10 cellular contexts compared by ENCODE assay signal in the genomic region with DNA sequence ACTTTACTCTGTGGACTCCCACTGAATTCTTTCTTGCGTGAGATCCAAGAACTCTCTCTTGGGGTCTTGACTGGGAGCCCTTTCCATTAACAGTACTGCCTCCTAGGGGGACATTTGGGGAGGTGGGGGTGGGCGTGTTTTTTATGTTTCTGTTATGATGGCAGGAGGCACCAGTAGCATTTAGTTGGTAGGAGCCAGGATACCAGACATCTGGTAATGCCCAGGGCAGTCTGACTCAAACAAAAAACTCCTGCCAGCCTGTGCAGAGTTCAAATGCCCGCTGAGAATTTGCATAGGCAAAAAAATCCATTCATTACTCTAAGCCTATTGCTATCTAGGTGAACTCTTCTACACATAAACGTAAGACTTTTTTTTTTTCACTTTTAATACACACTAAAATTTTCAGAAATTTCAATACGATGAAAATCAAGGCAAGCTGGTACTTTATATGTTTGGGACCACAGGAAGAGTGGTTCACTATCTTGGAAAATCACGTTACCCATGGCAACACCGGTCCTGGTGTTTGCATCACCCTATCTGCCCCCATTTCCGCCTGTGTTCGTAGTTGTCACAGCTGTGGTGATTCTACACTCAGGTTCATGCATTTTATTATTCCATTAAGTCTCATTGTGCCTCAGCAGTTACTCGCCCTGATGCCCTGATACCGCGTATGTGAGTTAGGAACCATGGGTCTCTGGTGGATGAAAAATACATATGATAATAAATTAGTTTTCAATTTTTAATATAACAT.
DNase-seq lines count a peak whose midpoint lies in the region; ATAC-seq and TF ChIP-seq lines count a peak whose summit lies in the region.
"Had no signal": no experiment of that assay in that cellular context is flagged by ENCODE, and none has a peak within 500 bp of the region (broad histone marks: within the 10 kb centered on the region; RNA-seq: fewer than 3 reads in every experiment).

No MANE protein-coding gene starts in this region.

- H3K27ac Mint-ChIP-seq in activated naive CD8-positive, alpha-beta T cell treated with anti-CD3 and anti-CD28 coated beads, Interleukin-2, amount 10 ng/mL, durations not matched to agents 7 days and 5 days: peak overlapping the region; percentile 34
- H3K27ac Mint-ChIP-seq: dendritic cell treated with granulocyte-macrophage colony-stimulating factor and Interleukin-4, amounts not matched to agents 40 ng/mL and 50 ng/mL, for 4 days had no signal

- H3K4me3 ChIP-seq in SK-N-SH (ENCODE audit: low read depth in 2 of 2, low read length in 1 of 2) (peak overlapping the region in 1 of 2 experiments; percentile 21; a peak in 1 of 4 replicates), skin epidermis (no peak overlapping the region), lower leg skin (ENCODE audit: low read depth, poor library complexity, severe bottlenecking) (no peak overlapping the region)

- no peaks in the 10 kb centered on the region for H3F3A ChIP-seq in SK-N-SH (replicated peaks; ENCODE audit: insufficient read depth)

- no peaks in the 10 kb centered on the region for H3K36me3 ChIP-seq in SK-N-SH (replicated peaks in 1 of 2; ENCODE audit: control insufficient read depth in 1 of 2, insufficient read depth in 2 of 2, low read length in 1 of 2)

- peak overlapping the region; percentile 44; the same call in 1 of the 2 replicates for H2AFZ ChIP-seq in SK-N-SH (ENCODE audit: low read depth)

- intact Hi-C loops in lower leg skin (cut with DNase I; ENCODE audit: low total_unique reads): no loop called here

- H3K4me1 ChIP-seq in SK-N-SH (ENCODE audit: control insufficient read depth in 1 of 2, insufficient read depth in 2 of 2, low read depth in 1 of 2, low read length in 1 of 2): peaks cover 10 to 34% of the 10 kb centered on the region in 2 experiments

- peak; percentile 38 for TF ChIP-seq CTCF in SK-N-SH (IDR thresholded peaks at IDR 0.05)
- TF ChIP-seq CTCF in lower leg skin (IDR thresholded peaks at IDR 0.05): no peak

- H3K36me3 Mint-ChIP-seq in activated naive CD8-positive, alpha-beta T cell treated with anti-CD3 and anti-CD28 coated beads, Interleukin-2, amount 10 ng/mL, durations not matched to agents 7 days and 5 days: no peaks in the 10 kb centered on the region

- H4K20me1 ChIP-seq in SK-N-SH (ENCODE audit: insufficient read depth): no peaks in the 10 kb centered on the region

- H3K9me3 Mint-ChIP-seq in activated naive CD8-positive, alpha-beta T cell treated with anti-CD3 and anti-CD28 coated beads, Interleukin-2, amount 10 ng/mL, durations not matched to agents 7 days and 5 days: peaks cover 6% of the 10 kb centered on the region

- H3K4me2 ChIP-seq in SK-N-SH: peak overlapping the region; percentile 65

- 23% methylated on average over 12 of the region's 12 CpGs for WGBS in SK-N-SH (ENCODE audit: low lambda C conversion rate)
- WGBS in lower leg skin, 2 donors: 65 to 66% methylated on average over 12 of the region's 12 CpGs

- POLR2A ChIA-PET in SK-N-SH (lab: Yijun Ruan, JAX): interaction anchor here (1.0 to 1.7 kb wide), 4 partner anchors 15 to 381 kb away, joined by 3 to 11 read pairs (median 4); no protein-coding TSS in a partner anchor
- POLR2A ChIA-PET in activated naive CD8-positive, alpha-beta T cell treated with anti-CD3 and anti-CD28 coated beads, Interleukin-2, amount 10 ng/mL, durations not matched to agents 7 days and 5 days (lab: Charles Lee): no interaction called here

- no peaks in the 10 kb centered on the region for H3K9me2 ChIP-seq in SK-N-SH

- peaks cover 25% of the 10 kb centered on the region for H3K27me3 Mint-ChIP-seq in activated naive CD8-positive, alpha-beta T cell treated with anti-CD3 and anti-CD28 coated beads, Interleukin-2, amount 10 ng/mL, durations not matched to agents 7 days and 5 days

- no peak for ATAC-seq in activated naive CD8-positive, alpha-beta T cell treated with anti-CD3 and anti-CD28 coated beads, Interleukin-2, amount 10 ng/mL, durations not matched to agents 7 days and 5 days (ENCODE audit: low read depth)
- ATAC-seq in GM18867 (IDR thresholded peaks at IDR 0.05; ENCODE audit: unreplicated experiment) (no peak), HG03097 (IDR thresholded peaks at IDR 0.05; ENCODE audit: low FRiP score, unreplicated experiment) (no peak)

- CTCF ChIA-PET in SK-N-SH (lab: Yijun Ruan, JAX): interaction anchor here (0.6 to 1.8 kb wide), 8 partner anchors 13 to 382 kb away, joined by 3 to 9 read pairs (median 3); no protein-coding TSS in a partner anchor

- H3K9me3 ChIP-seq in SK-N-SH: no peaks in the 10 kb centered on the region

- peak; percentile 59 for TF ChIP-seq RAD21 in SK-N-SH (IDR thresholded peaks at IDR 0.05; ENCODE audit: low read length)

- peak in 1 of 2 experiments; percentile 92; a peak in 2 of 4 replicates for TF ChIP-seq EP300 in SK-N-SH (IDR thresholded peaks at IDR 0.05; ENCODE audit: borderline replicate concordance in 1 of 2, low read depth in 1 of 2, low read length in 1 of 2)

- H3K79me2 ChIP-seq in SK-N-SH (ENCODE audit: insufficient read depth): no peaks in the 10 kb centered on the region

- TF ChIP-seq POLR2A in lower leg skin (IDR thresholded peaks at IDR 0.05): no peak

- H3K27me3 ChIP-seq in SK-N-SH (ENCODE audit: insufficient read depth): no peaks in the 10 kb centered on the region

- H3K9ac ChIP-seq in SK-N-SH: peak overlapping the region; percentile 54

- H3K27ac ChIP-seq in SK-N-SH (ENCODE audit: low read depth in 2 of 2, low read length in 1 of 2): peak overlapping the region; percentile 68 to 100
- H3K27ac ChIP-seq in skin epidermis: peak overlapping the region in 12 of 21 experiments; percentile 4 to 74 (median 58)

- peak; percentile 26 for DNase-seq in activated naive CD4-positive, alpha-beta T cell treated with Interleukin-2 at 50 U/mL for 16 hours
- no peak for DNase-seq in activated naive CD4-positive, alpha-beta T cell treated with anti-CD3 and anti-CD28 coated beads, Interleukin-2, amount 50 U/mL, for 16 hours
- DNase-seq in SK-N-SH (peak; percentile 64), lower leg skin (ENCODE audit: low spot score in 2 of 2) (no peak)
- no peak for DNase-seq in activated naive CD8-positive, alpha-beta T cell treated with anti-CD3 and anti-CD28 coated beads, Interleukin-2, amount 10 ng/mL, durations not matched to agents 7 days and 5 days
- DNase-seq: amygdala had no signal

- H3K4me1 Mint-ChIP-seq in activated naive CD8-positive, alpha-beta T cell treated with anti-CD3 and anti-CD28 coated beads, Interleukin-2, amount 10 ng/mL, durations not matched to agents 7 days and 5 days: no peaks in the 10 kb centered on the region

- H3K4me3 Mint-ChIP-seq in activated naive CD8-positive, alpha-beta T cell treated with anti-CD3 and anti-CD28 coated beads, Interleukin-2, amount 10 ng/mL, durations not matched to agents 7 days and 5 days: no peak overlapping the region
- H3K4me3 Mint-ChIP-seq: dendritic cell treated with granulocyte-macrophage colony-stimulating factor and Interleukin-4, amounts not matched to agents 40 ng/mL and 50 ng/mL, for 4 days had no signal

TF ChIP-seq in SK-N-SH, 30 proteins besides CTCF, POLR2A, EP300 and RAD21 (continues in another document):
- TF ChIP-seq FOSL2 (IDR thresholded peaks at IDR 0.05; ENCODE audit: borderline replicate concordance, low read depth) (peak; percentile 7; the same call in 1 of the 2 replicates), FOXJ3 (CRISPR knock-in tag; IDR thresholded peaks at IDR 0.05) (peak; percentile 71; the same call in 1 of the 2 replicates), MXI1 (IDR thresholded peaks at IDR 0.05; ENCODE audit: low read depth, low read length) (peak; percentile 47; the same call in 1 of the 2 replicates), NFIC (IDR thresholded peaks at IDR 0.05; ENCODE audit: borderline replicate concordance) (no peak), POLR2AphosphoS5 (IDR thresholded peaks at IDR 0.05; ENCODE audit: low read depth, low read length) (no peak), TCF12 (IDR thresholded peaks at IDR 0.05) (peak; percentile 44), RFX5 (IDR thresholded peaks at IDR 0.05; ENCODE audit: low read length) (peak; percentile 29; the same call in 1 of the 2 replicates), EZH2phosphoT487 (IDR thresholded peaks at IDR 0.05; ENCODE audit: borderline replicate concordance, low read depth) (no peak), RXRA (IDR thresholded peaks at IDR 0.05; ENCODE audit: borderline replicate concordance, low read depth) (no peak), FOXM1 (IDR thresholded peaks at IDR 0.05; ENCODE audit: low read depth) (no peak), RCOR1 (IDR thresholded peaks at IDR 0.05; ENCODE audit: low read length) (peak; percentile 41; the same call in 1 of the 2 replicates), CHD2 (IDR thresholded peaks at IDR 0.05; ENCODE audit: low read length, partially characterized antibody) (peak; percentile 43)
- TF ChIP-seq, protein P1, sequence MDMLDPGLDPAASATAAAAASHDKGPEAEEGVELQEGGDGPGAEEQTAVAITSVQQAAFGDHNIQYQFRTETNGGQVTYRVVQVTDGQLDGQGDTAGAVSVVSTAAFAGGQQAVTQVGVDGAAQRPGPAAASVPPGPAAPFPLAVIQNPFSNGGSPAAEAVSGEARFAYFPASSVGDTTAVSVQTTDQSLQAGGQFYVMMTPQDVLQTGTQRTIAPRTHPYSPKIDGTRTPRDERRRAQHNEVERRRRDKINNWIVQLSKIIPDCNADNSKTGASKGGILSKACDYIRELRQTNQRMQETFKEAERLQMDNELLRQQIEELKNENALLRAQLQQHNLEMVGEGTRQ (IDR thresholded peaks at IDR 0.05; ENCODE audit: borderline replicate concordance, low read depth, low read length): no peak
- TF ChIP-seq, protein P2, sequence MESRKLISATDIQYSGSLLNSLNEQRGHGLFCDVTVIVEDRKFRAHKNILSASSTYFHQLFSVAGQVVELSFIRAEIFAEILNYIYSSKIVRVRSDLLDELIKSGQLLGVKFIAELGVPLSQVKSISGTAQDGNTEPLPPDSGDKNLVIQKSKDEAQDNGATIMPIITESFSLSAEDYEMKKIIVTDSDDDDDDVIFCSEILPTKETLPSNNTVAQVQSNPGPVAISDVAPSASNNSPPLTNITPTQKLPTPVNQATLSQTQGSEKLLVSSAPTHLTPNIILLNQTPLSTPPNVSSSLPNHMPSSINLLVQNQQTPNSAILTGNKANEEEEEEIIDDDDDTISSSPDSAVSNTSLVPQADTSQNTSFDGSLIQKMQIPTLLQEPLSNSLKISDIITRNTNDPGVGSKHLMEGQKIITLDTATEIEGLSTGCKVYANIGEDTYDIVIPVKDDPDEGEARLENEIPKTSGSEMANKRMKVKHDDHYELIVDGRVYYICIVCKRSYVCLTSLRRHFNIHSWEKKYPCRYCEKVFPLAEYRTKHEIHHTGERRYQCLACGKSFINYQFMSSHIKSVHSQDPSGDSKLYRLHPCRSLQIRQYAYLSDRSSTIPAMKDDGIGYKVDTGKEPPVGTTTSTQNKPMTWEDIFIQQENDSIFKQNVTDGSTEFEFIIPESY (IDR thresholded peaks at IDR 0.05; ENCODE audit: borderline replicate concordance, low read depth): no peak
- TF ChIP-seq, protein P3, sequence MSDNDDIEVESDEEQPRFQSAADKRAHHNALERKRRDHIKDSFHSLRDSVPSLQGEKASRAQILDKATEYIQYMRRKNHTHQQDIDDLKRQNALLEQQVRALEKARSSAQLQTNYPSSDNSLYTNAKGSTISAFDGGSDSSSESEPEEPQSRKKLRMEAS (IDR thresholded peaks at IDR 0.05; ENCODE audit: low read depth): no peak

Comparison
In these comparisons a context has a peak if more than half of its experiments do, and no peak if none do; other contexts are left out.
1. DNase-seq: peak in activated naive CD4-positive, alpha-beta T cell treated with Interleukin-2 at 50 U/mL for 16 hours (single experiment) and SK-N-SH (single experiment); none in activated naive CD4-positive, alpha-beta T cell treated with anti-CD3 and anti-CD28 coated beads, Interleukin-2, amount 50 U/mL, for 16 hours (single experiment), activated naive CD8-positive, alpha-beta T cell treated with anti-CD3 and anti-CD28 coated beads, Interleukin-2, amount 10 ng/mL, durations not matched to agents 7 days and 5 days (single experiment) and lower leg skin (0 of 2).